Comparison of ENCODE assay signal across 8 cellular contexts in genomic region chr7:151057737-151057988, GRCh38. TPM values are rescaled to one million over a fixed set of nuclear protein-coding genes. Genes with fewer than 3 reads are reported as not detected.
A peak's percentile ranks its signal among the peaks of the same experiment; 100 is the strongest.
DNase-seq lines count a peak whose midpoint lies in the region; ATAC-seq and TF ChIP-seq lines count a peak whose summit lies in the region.

Gene CDK5, minus strand, starts transcription at chr7:151057897. Its CDS starts 49 bp downstream, at chr7:151057848.

- H3K4me1 Mint-ChIP-seq in naive thymus-derived CD4-positive, alpha-beta T cell, result peaks cover 28 to 46% (median 42%) of the 10 kb centered on the region in 7 donors

- peaks cover 0 to 3% (median 2%) of the 10 kb centered on the region in 5 donors for H3K36me3 Mint-ChIP-seq in naive thymus-derived CD4-positive, alpha-beta T cell

- intact Hi-C loops in naive thymus-derived CD4-positive, alpha-beta T cell (cut with micrococcal nuclease), result loop anchor here (5.0 kb wide), 4 partner anchors 35 to 575 kb away; no protein-coding TSS in a partner anchor

- no peaks in the 10 kb centered on the region for H3K9me3 ChIP-seq in BE2C
- no peaks in the 10 kb centered on the region for H3K9me3 ChIP-seq in naive thymus-derived CD4-positive, alpha-beta T cell (ENCODE audit: control insufficient read depth in 2 of 3, low read length in 3 of 3)

- CTCF ChIA-PET in naive thymus-derived CD4-positive, alpha-beta T cell (lab: Charles Lee), result interaction anchor here (1.0 to 3.5 kb wide), 2 partner anchors 27 to 52 kb away, joined by 3 to 15 read pairs; partner anchors contain the start of gene TMUB1

- peaks cover 0 to under 1% (median 0%) of the 10 kb centered on the region in 5 donors for H3K27me3 Mint-ChIP-seq in naive thymus-derived CD4-positive, alpha-beta T cell

- peak within 1 kb of the TSS; percentile 94 for H3K4me3 ChIP-seq in BE2C (ENCODE audit: low read depth, low read length)
- peak within 1 kb of the TSS; percentile 78 for H3K4me3 ChIP-seq in naive thymus-derived CD4-positive, alpha-beta T cell (ENCODE audit: low read length)

- no peak for TF ChIP-seq CTCF in BE2C (IDR thresholded peaks at IDR 0.05; ENCODE audit: low read depth, low read length)

- H3K9me3 Mint-ChIP-seq in naive thymus-derived CD4-positive, alpha-beta T cell, result peaks cover 0 to 1% (median 0%) of the 10 kb centered on the region in 11 donors

- peak within 1 kb of the TSS; percentile 91 to 99 (median 94) for H3K4me3 Mint-ChIP-seq in naive thymus-derived CD4-positive, alpha-beta T cell

- no peak for ATAC-seq in naive thymus-derived CD4-positive, alpha-beta T cell
- no peak for ATAC-seq in GM21619 (IDR thresholded peaks at IDR 0.05; ENCODE audit: unreplicated experiment)
- no peak for ATAC-seq in HG03045 (IDR thresholded peaks at IDR 0.05; ENCODE audit: unreplicated experiment)

- peak within 1 kb of the TSS; percentile 86 to 96 (median 93) for H3K27ac Mint-ChIP-seq in naive thymus-derived CD4-positive, alpha-beta T cell

- peaks cover 4% of the 10 kb centered on the region; the same call in 1 of the 2 replicates for H3K36me3 ChIP-seq in BE2C
- H3K36me3 ChIP-seq in naive thymus-derived CD4-positive, alpha-beta T cell (ENCODE audit: control insufficient read depth in 2 of 3, insufficient read depth in 3 of 3, low read length in 3 of 3), result no peaks in the 10 kb centered on the region

- no peaks in the 10 kb centered on the region for H3K27me3 ChIP-seq in BE2C
- H3K27me3 ChIP-seq in naive thymus-derived CD4-positive, alpha-beta T cell (ENCODE audit: control insufficient read depth in 2 of 2, insufficient read depth in 2 of 2, low read length in 2 of 2), result no peaks in the 10 kb centered on the region

- H3K27ac ChIP-seq in naive thymus-derived CD4-positive, alpha-beta T cell (ENCODE audit: low read depth, low read length), result peak within 1 kb of the TSS; percentile 92

- POLR2A ChIA-PET in naive thymus-derived CD4-positive, alpha-beta T cell (lab: Charles Lee), result interaction anchor here (0.7 to 2.7 kb wide), 4 partner anchors 25 to 44 kb away, joined by 4 to 10 read pairs (median 6); partner anchors contain the start of gene ABCB8

- DNase-seq in BE2C, result no peak
- DNase-seq in M059J (ENCODE audit: low read depth), result no peak
- DNase-seq in dermis microvascular lymphatic vessel endothelial cell (ENCODE audit: low read depth in 2 of 2), result no peak
- DNase-seq in naive thymus-derived CD4-positive, alpha-beta T cell, result no peak
- DNase-seq in medulla oblongata (ENCODE audit: extremely low spot score), result no peak
- no peak for DNase-seq in NOMO-1 treated with dmso at 0.1 percent for 144 hours (lab: John Stamatoyannopoulos, UW; ENCODE audit: unreplicated experiment)

- H3K4me1 ChIP-seq in BE2C, result peaks cover 20% of the 10 kb centered on the region
- H3K4me1 ChIP-seq in naive thymus-derived CD4-positive, alpha-beta T cell (ENCODE audit: control insufficient read depth in 2 of 2, insufficient read depth in 2 of 2, low read length in 2 of 2), result peaks cover 25 to 32% of the 10 kb centered on the region in 2 donors

RNA-seq across cellular contexts. Expression of gene CDK5, which starts in this region (rescaled TPM):
- 56.3 TPM for polyA plus RNA-seq in BE2C (2012; ENCODE audit: insufficient read depth, insufficient read length, low read depth)
- 36.6 and 54.2 TPM in 2 replicates for total RNA-seq in M059J (2014; rRNA removed; shearing (Covaris generic))
- total RNA-seq in dermis microvascular lymphatic vessel endothelial cell, result 14.7 and 17.3 TPM in 2 replicates
- 10 to 100 TPM in 1 of 5 experiments, 1 to 10 TPM in 4; 4.2 to 20.2 (median 5.6) TPM for total RNA-seq in naive thymus-derived CD4-positive, alpha-beta T cell
- 1 to 10 TPM; 7.7 to 9.1 TPM for polyA plus RNA-seq in naive thymus-derived CD4-positive, alpha-beta T cell
